In genomic region chr6:131173680-131174079, GRCh38 we compare ENCODE assay signal across 26 cellular contexts. TPM values are rescaled to one million over a fixed set of nuclear protein-coding genes. Genes with fewer than 3 reads are reported as not detected.
A peak's percentile ranks its signal among the peaks of the same experiment; 100 is the strongest.
DNase-seq lines count a peak whose midpoint lies in the region; ATAC-seq, FAIRE-seq and TF ChIP-seq lines count a peak whose summit lies in the region.
"Had no signal": no experiment of that assay in that cellular context is flagged by ENCODE, and none has a peak within 500 bp of the region (broad histone marks: within the 10 kb centered on the region; RNA-seq: fewer than 3 reads in every experiment).

No MANE protein-coding gene starts in this region.

- H4K20me1 ChIP-seq in HepG2 (ENCODE audit: insufficient read depth, low read length), result no peaks in the 10 kb centered on the region

- 66% methylated on average over 1 of the region's 1 CpG for WGBS in HepG2 (ENCODE audit: low lambda C conversion rate)
- 80% methylated on average over 1 of the region's 1 CpG for WGBS in right lobe of liver (ENCODE audit: insufficient coverage, low coverage, low lambda C conversion rate, missing lambda C conversion rate)

- no peak overlapping the region for H3K4me3 Mint-ChIP-seq in activated naive CD8-positive, alpha-beta T cell treated with anti-CD3 and anti-CD28 coated beads, Interleukin-2, amount 50 U/mL, for 24 hours
- H3K4me3 Mint-ChIP-seq: activated T-helper 1 cell treated with anti-CD3 and anti-CD28 coated beads, Interleukin-12 subunit alpha, Interleukin-12 subunit beta, Interleukin-2, Interleukin-4 antibody, amounts not matched to agents 30 ng/mL and 10 ng/mL and 1 ng/mL, durations not matched to agents 14 hours and 24 hours and 36 hours; natural killer cell treated with Interleukin-12 subunit alpha and Interleukin-12 subunit beta and Interleukin-15 and Interleukin-18, amount 100 ng/mL, for 72 hours; T-cell; type B pancreatic cell had no signal

- BruUV-seq in HepG2 (replicated peaks; lab: Mats Ljungman, UMichigan), result no TSS peak

- H3K9me3 ChIP-seq in HepG2 (ENCODE audit: low read length) (no peaks in the 10 kb centered on the region), right lobe of liver (no peaks in the 10 kb centered on the region), SK-N-MC (ENCODE audit: low read depth, low read length) (no peaks in the 10 kb centered on the region), WERI-Rb-1 (ENCODE audit: severe bottlenecking) (no peaks in the 10 kb centered on the region)
- H3K9me3 ChIP-seq: heart left ventricle, pancreas, sigmoid colon had no signal

- H3K79me2 ChIP-seq in HepG2 (ENCODE audit: insufficient read depth, low read length), result no peaks in the 10 kb centered on the region

- TF ChIP-seq RAD21 in HepG2 (CRISPR knock-in tag; IDR thresholded peaks at IDR 0.05), result no peak

- ATAC-seq in HepG2 (no peak), right lobe of liver (no peak), GM21515 (IDR thresholded peaks at IDR 0.05; ENCODE audit: unreplicated experiment) (no peak)
- ATAC-seq in activated naive CD8-positive, alpha-beta T cell treated with anti-CD3 and anti-CD28 coated beads, Interleukin-2, amount 50 U/mL, for 24 hours, result no peak
- ATAC-seq: activated naive CD4-positive, alpha-beta T cell treated with anti-CD3 and anti-CD28 coated beads, Interleukin-2, amount 50 U/mL, for 72 hours; heart left ventricle; natural killer cell treated with Interleukin-12 subunit alpha and Interleukin-12 subunit beta and Interleukin-15 and Interleukin-18, amount 100 ng/mL, for 72 hours; T-cell had no signal

- POLR2A ChIA-PET in HepG2 (lab: Yijun Ruan, JAX), result no interaction called here

- no peaks in the 10 kb centered on the region for H3K27me3 Mint-ChIP-seq in activated naive CD8-positive, alpha-beta T cell treated with anti-CD3 and anti-CD28 coated beads, Interleukin-2, amount 50 U/mL, for 24 hours
- H3K27me3 Mint-ChIP-seq: natural killer cell treated with Interleukin-12 subunit alpha and Interleukin-12 subunit beta and Interleukin-15 and Interleukin-18, amount 100 ng/mL, for 72 hours; T-cell; type B pancreatic cell had no signal

- H2AFZ ChIP-seq in HepG2 (ENCODE audit: low read length), result no peak overlapping the region

- no peak overlapping the region for H3K27ac ChIP-seq in HepG2 (ENCODE audit: extremely low read length, insufficient read depth, low read length)
- H3K27ac ChIP-seq in right lobe of liver, result no peak overlapping the region
- peak overlapping the region; percentile 74 for H3K27ac ChIP-seq in SK-N-MC
- H3K27ac ChIP-seq in WERI-Rb-1, result no peak overlapping the region
- H3K27ac ChIP-seq: brain microvascular endothelial cell, C4-2B, coronary artery, heart left ventricle, KMS-11, pancreas had no signal

- H3K4me1 Mint-ChIP-seq in activated naive CD8-positive, alpha-beta T cell treated with anti-CD3 and anti-CD28 coated beads, Interleukin-2, amount 50 U/mL, for 24 hours, result no peaks in the 10 kb centered on the region
- H3K4me1 Mint-ChIP-seq: T-cell had no signal

- no peak overlapping the region for H3K27ac Mint-ChIP-seq in activated naive CD8-positive, alpha-beta T cell treated with anti-CD3 and anti-CD28 coated beads, Interleukin-2, amount 50 U/mL, for 24 hours
- H3K27ac Mint-ChIP-seq: activated naive CD4-positive, alpha-beta T cell treated with anti-CD3 and anti-CD28 coated beads, Interleukin-2, amount 50 U/mL, for 72 hours; activated T-helper 1 cell treated with anti-CD3 and anti-CD28 coated beads, Interleukin-12 subunit alpha, Interleukin-12 subunit beta, Interleukin-2, Interleukin-4 antibody, amounts not matched to agents 30 ng/mL and 10 ng/mL and 1 ng/mL, durations not matched to agents 14 hours and 24 hours and 36 hours; natural killer cell treated with Interleukin-12 subunit alpha and Interleukin-12 subunit beta and Interleukin-15 and Interleukin-18, amount 100 ng/mL, for 72 hours; T-cell; type B pancreatic cell had no signal

- peak; percentile 58 for DNase-seq in HepG2 (ENCODE audit: low spot score)
- no peak for DNase-seq in right lobe of liver
- no peak for DNase-seq in SK-N-MC (ENCODE audit: low read depth, low spot score)
- peak; percentile 36 for DNase-seq in fibroblast of peridontal ligament (ENCODE audit: extremely low read depth)
- no peak for DNase-seq in WERI-Rb-1
- no peak for DNase-seq in activated naive CD8-positive, alpha-beta T cell treated with anti-CD3 and anti-CD28 coated beads, Interleukin-2, amount 50 U/mL, for 24 hours
- no peak for DNase-seq in SKM-1 (lab: John Stamatoyannopoulos, UW; ENCODE audit: unreplicated experiment)
- DNase-seq: activated CD4-positive, alpha-beta T cell treated with anti-CD3 and anti-CD28 coated beads for 48 hours; brain microvascular endothelial cell; heart left ventricle; midbrain; NCI-H1694; NCI-H2171 treated with DMSO at 0.1 percent for 48 hours; NCI-H524 treated with DMSO at 0.1 percent for 48 hours; pancreas; sigmoid colon; T-cell had no signal

- H3K4me1 ChIP-seq in HepG2 (ENCODE audit: insufficient read depth, low read length), result no peaks in the 10 kb centered on the region
- no peaks in the 10 kb centered on the region for H3K4me1 ChIP-seq in right lobe of liver
- H3K4me1 ChIP-seq: sigmoid colon had no signal

- H3K36me3 Mint-ChIP-seq in activated naive CD8-positive, alpha-beta T cell treated with anti-CD3 and anti-CD28 coated beads, Interleukin-2, amount 50 U/mL, for 24 hours (ENCODE audit: low read depth), result peaks cover 4% of the 10 kb centered on the region
- H3K36me3 Mint-ChIP-seq: activated naive CD4-positive, alpha-beta T cell treated with anti-CD3 and anti-CD28 coated beads, Interleukin-2, amount 50 U/mL, for 72 hours had no signal

- intact Hi-C loops in HepG2 (cut with micrococcal nuclease; ENCODE audit: unreplicated experiment), result no loop called here
- intact Hi-C loops in right lobe of liver (cut with DNase I), result no loop called here

- H3K9me3 Mint-ChIP-seq in activated naive CD8-positive, alpha-beta T cell treated with anti-CD3 and anti-CD28 coated beads, Interleukin-2, amount 50 U/mL, for 24 hours, result no peaks in the 10 kb centered on the region
- H3K9me3 Mint-ChIP-seq: activated naive CD4-positive, alpha-beta T cell treated with anti-CD3 and anti-CD28 coated beads, Interleukin-2, amount 50 U/mL, for 72 hours; activated T-helper 1 cell treated with anti-CD3 and anti-CD28 coated beads, Interleukin-12 subunit alpha, Interleukin-12 subunit beta, Interleukin-2, Interleukin-4 antibody, amounts not matched to agents 30 ng/mL and 10 ng/mL and 1 ng/mL, durations not matched to agents 14 hours and 24 hours and 36 hours; natural killer cell treated with Interleukin-12 subunit alpha and Interleukin-12 subunit beta and Interleukin-15 and Interleukin-18, amount 100 ng/mL, for 72 hours; T-cell; type B pancreatic cell had no signal

- TF ChIP-seq EP300 in HepG2 (IDR thresholded peaks at IDR 0.05; ENCODE audit: low read depth in 2 of 2, low read length in 2 of 2), result no peak
- no peak for TF ChIP-seq EP300 in HepG2 (CRISPR knock-in tag; IDR thresholded peaks at IDR 0.05; ENCODE audit: borderline replicate concordance)

- H3K4me3 ChIP-seq in HepG2 (replicated peaks in 1 of 3; ENCODE audit: insufficient read depth in 1 of 3, low read depth in 2 of 3, low read length in 3 of 3) (no peak overlapping the region), right lobe of liver (no peak overlapping the region), SK-N-MC (no peak overlapping the region; the same call in 1 of the 2 replicates), WERI-Rb-1 (ENCODE audit: low read depth, low read length) (no peak overlapping the region)
- H3K4me3 ChIP-seq: coronary artery, heart left ventricle, pancreas, sigmoid colon had no signal

- TF ChIP-seq CTCF in HepG2 (CRISPR knock-in tag; IDR thresholded peaks at IDR 0.05) (no peak), right lobe of liver (IDR thresholded peaks at IDR 0.05) (no peak), WERI-Rb-1 (IDR thresholded peaks at IDR 0.05; ENCODE audit: low read depth, low read length) (no peak)

- in situ Hi-C loops in HepG2 (cut with HindIII; ENCODE audit: extremely low pct_ligation_motif_present, low pct_unique_long_range_greater_than_20kb), result no loop called here

- CTCF ChIA-PET in HepG2 (lab: Yijun Ruan, JAX; ENCODE audit: low intra/inter-chr PET ratio, low total read pairs), result no interaction called here

- H3K27me3 ChIP-seq in HepG2 (ENCODE audit: control insufficient read depth in 1 of 2, insufficient read depth in 2 of 2, low read length in 2 of 2), result no peaks in the 10 kb centered on the region
- no peaks in the 10 kb centered on the region for H3K27me3 ChIP-seq in right lobe of liver
- H3K27me3 ChIP-seq in WERI-Rb-1 (ENCODE audit: insufficient read depth, low read depth, severe bottlenecking), result no peaks in the 10 kb centered on the region
- H3K27me3 ChIP-seq: brain microvascular endothelial cell, heart left ventricle, pancreas, sigmoid colon had no signal

- TF ChIP-seq POLR2A in HepG2 (IDR thresholded peaks at IDR 0.05; ENCODE audit: insufficient read depth in 1 of 2, low read depth in 2 of 2, low read length in 2 of 2) (no peak), right lobe of liver (IDR thresholded peaks at IDR 0.05) (no peak)

- H3K36me3 ChIP-seq in HepG2 (replicated peaks in 1 of 2; ENCODE audit: control insufficient read depth in 1 of 2, insufficient read depth in 2 of 2, low read length in 2 of 2) (peaks cover 4 to 8% of the 10 kb centered on the region in 2 experiments; a peak in 2 of 5 replicates), right lobe of liver (peaks cover 0 to 7% (median 0%) of the 10 kb centered on the region in 4 donors), SK-N-MC (ENCODE audit: insufficient read depth, low read length) (peaks cover 37% of the 10 kb centered on the region), WERI-Rb-1 (no peaks in the 10 kb centered on the region)
- H3K36me3 ChIP-seq: brain microvascular endothelial cell, pancreas had no signal

- no peak overlapping the region for H3K4me2 ChIP-seq in HepG2 (ENCODE audit: low read depth, low read length)
- H3K4me2 ChIP-seq: KMS-11 had no signal

- H3K9ac ChIP-seq in HepG2 (ENCODE audit: insufficient read depth, low read depth, low read length) (no peak overlapping the region), SK-N-MC (ENCODE audit: insufficient read length) (peak overlapping the region; percentile 37)
- H3K9ac ChIP-seq: KMS-11 had no signal

- FAIRE-seq in HepG2 (lab: Jason Lieb, UNC), result peak; percentile 51
- FAIRE-seq: H1, pancreas had no signal

RNA-seq across cellular contexts. Expression of gene AKAP7, which starts 38.4 kb away (rescaled TPM):
- total RNA-seq in HepG2 (2016; rRNA removed; fragmentation: Illumina TruSeq; extraction: Trizol) (10.9 and 11.7 TPM in 2 replicates), right lobe of liver (10 to 100 TPM in 4 of 6 experiments, 1 to 10 TPM in 2; 8.6 to 16.3 (median 12.6) TPM)
- total RNA-seq in HepG2 (2016; cell fraction: cytosol; rRNA removed; fragmentation: Illumina TruSeq; extraction: Trizol; ENCODE audit: low read depth), result 48.9 and 61.3 TPM in 2 replicates
- total RNA-seq in HepG2 (2016; cell fraction: insoluble cytoplasmic fraction; rRNA removed; fragmentation: Illumina TruSeq; extraction: Trizol), result 9.8 and 10.5 TPM in 2 replicates
- total RNA-seq in HepG2 (2016; cell fraction: membrane; rRNA removed; fragmentation: Illumina TruSeq; extraction: Trizol), result 21.7 and 21.8 TPM in 2 replicates
- 9.0 and 12.2 TPM in 2 replicates for total RNA-seq in HepG2 (2016; cell fraction: nucleus; rRNA removed; fragmentation: Illumina TruSeq; extraction: Trizol)
- 2.5 and 3.6 TPM in 2 replicates for polyA plus RNA-seq in HepG2 (2011; rRNA removed)
- polyA plus RNA-seq in HepG2 (2011; cell fraction: cytosol; rRNA removed), result 1.3 and 2.3 TPM in 2 replicates
- polyA plus RNA-seq in HepG2 (2011; cell fraction: nucleus; rRNA removed), result 0.84 and 1.4 TPM in 2 replicates
- polyA plus RNA-seq in HepG2 (2012), result 4.6 and 7.7 TPM in 2 replicates
- 4.6 and 4.8 TPM in 2 replicates for polyA plus RNA-seq in HepG2 (2016; cell fraction: cytosol; fragmentation: Illumina TruSeq; extraction: Trizol; ENCODE audit: low read depth)
- 15.8 and 16.1 TPM in 2 replicates for polyA plus RNA-seq in HepG2 (2016; cell fraction: insoluble cytoplasmic fraction; fragmentation: Illumina TruSeq; extraction: Trizol; ENCODE audit: low read depth)
- 8.7 and 10.5 TPM in 2 replicates for polyA plus RNA-seq in HepG2 (2016; cell fraction: membrane; fragmentation: Illumina TruSeq; extraction: Trizol; ENCODE audit: low read depth)
- 9.6 and 9.8 TPM in 2 replicates for polyA plus RNA-seq in HepG2 (2016; cell fraction: nucleus; fragmentation: Illumina TruSeq; extraction: Trizol; ENCODE audit: insufficient read depth, low read depth)
- 0.96 and 1.1 TPM in 2 replicates for polyA minus RNA-seq in HepG2 (2011; rRNA and poly(A)+ RNA removed; ENCODE audit: low replicate concordance)
- polyA minus RNA-seq in HepG2 (2011; cell fraction: cytosol; rRNA and poly(A)+ RNA removed), result 3.1 and 4.5 TPM in 2 replicates
- polyA minus RNA-seq in HepG2 (2011; cell fraction: nucleus; rRNA and poly(A)+ RNA removed), result 9.1 and 11.6 TPM in 2 replicates

Comparison
In these comparisons a context has a peak if more than half of its experiments do, and no peak if none do; other contexts are left out.
1. DNase-seq: peak in HepG2 (single experiment) and fibroblast of peridontal ligament (single experiment); none in right lobe of liver (0 of 3), SK-N-MC (single experiment), WERI-Rb-1 (single experiment), activated naive CD8-positive, alpha-beta T cell treated with anti-CD3 and anti-CD28 coated beads, Interleukin-2, amount 50 U/mL, for 24 hours (single experiment) and SKM-1 (single experiment).